Comparison of ENCODE assay signal across 1 cellular context in the genomic region with DNA sequence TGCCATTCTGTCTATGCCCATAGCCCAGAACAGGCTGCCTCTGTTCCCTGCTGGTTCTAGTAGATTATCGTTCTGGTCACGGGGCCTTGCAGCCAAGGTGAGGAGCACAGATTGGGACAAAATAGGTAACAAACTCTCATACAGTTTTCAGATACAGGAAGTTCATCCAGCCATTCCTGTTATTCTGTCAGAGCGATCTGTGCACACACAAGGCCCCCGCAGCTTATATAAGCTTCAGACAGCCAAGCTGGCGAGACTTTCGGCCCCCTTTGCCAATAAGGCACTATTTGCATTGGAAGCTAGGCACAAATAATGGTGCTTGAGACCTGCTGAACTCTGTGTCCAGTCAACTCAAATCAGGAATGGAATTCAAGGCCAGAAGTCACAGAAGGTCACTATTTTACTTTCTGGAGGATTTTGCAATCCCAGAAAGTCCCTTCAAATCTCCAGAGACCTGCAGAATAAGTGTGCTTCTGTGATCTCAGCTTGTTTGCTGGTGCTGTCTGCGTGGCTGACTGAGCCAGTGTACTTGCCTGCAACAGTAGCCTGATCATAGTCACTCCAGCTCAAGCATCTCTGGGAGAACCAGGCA.
A peak's percentile ranks its signal among the peaks of the same experiment; 100 is the strongest.
TF ChIP-seq lines count a peak whose summit lies in the region.

No MANE protein-coding gene starts in this region.

TF ChIP-seq in HepG2, 621 proteins besides CTCF, POLR2A, EP300 and RAD21 (continued from another document and continues in another):
- TF ChIP-seq SAP130 (CRISPR knock-in tag; IDR thresholded peaks at IDR 0.05; ENCODE audit: low read depth) (peak; percentile 51), XRCC5 (optimal IDR thresholded peaks at IDR 0.05; ENCODE audit: low read length) (no peak), ZNF263 (CRISPR knock-in tag; IDR thresholded peaks at IDR 0.05) (no peak), ZNF780A (CRISPR knock-in tag; IDR thresholded peaks at IDR 0.05) (no peak), STAT5B (CRISPR knock-in tag; IDR thresholded peaks at IDR 0.05) (no peak), FIP1L1 (IDR thresholded peaks at IDR 0.05; ENCODE audit: borderline replicate concordance, insufficient read depth, low read depth, low read length) (no peak), ZNF143 (CRISPR knock-in tag; IDR thresholded peaks at IDR 0.05) (no peak), ZFP90 (CRISPR knock-in tag; IDR thresholded peaks at IDR 0.05; ENCODE audit: borderline replicate concordance) (no peak), ZNF230 (CRISPR knock-in tag; IDR thresholded peaks at IDR 0.05) (peak; percentile 46; the same call in 1 of the 2 replicates), MEIS1 (CRISPR knock-in tag; IDR thresholded peaks at IDR 0.05; ENCODE audit: borderline replicate concordance) (peak; percentile 44; the same call in 1 of the 2 replicates), ZNF619 (CRISPR knock-in tag; IDR thresholded peaks at IDR 0.05) (no peak), ZNF44 (CRISPR knock-in tag; IDR thresholded peaks at IDR 0.05) (no peak), ZNF790 (CRISPR knock-in tag; IDR thresholded peaks at IDR 0.05; ENCODE audit: borderline replicate concordance) (no peak), CEBPB (IDR thresholded peaks at IDR 0.05; ENCODE audit: borderline replicate concordance, low read depth, low read length) (peak; percentile 85), NCOA1 (CRISPR knock-in tag; IDR thresholded peaks at IDR 0.05) (peak; percentile 86), NR3C1 (CRISPR knock-in tag; IDR thresholded peaks at IDR 0.05) (no peak), CHD2 (IDR thresholded peaks at IDR 0.05; ENCODE audit: low read depth, low read length) (no peak), MATR3 (CRISPR knock-in tag; IDR thresholded peaks at IDR 0.05) (no peak), ZMYM3 (CRISPR knock-in tag; IDR thresholded peaks at IDR 0.05) (peak; percentile 52; the same call in 1 of the 2 replicates), ZNF773 (CRISPR knock-in tag; IDR thresholded peaks at IDR 0.05; ENCODE audit: borderline replicate concordance) (no peak), ZSCAN20 (CRISPR knock-in tag; IDR thresholded peaks at IDR 0.05; ENCODE audit: borderline replicate concordance) (no peak), KAT8 (CRISPR knock-in tag; IDR thresholded peaks at IDR 0.05) (no peak), HMG20B (CRISPR knock-in tag; conservative IDR thresholded peaks at IDR 0.05) (peak; percentile 67; the same call in 1 of the 2 replicates), SYNCRIP (IDR thresholded peaks at IDR 0.05; ENCODE audit: insufficient read depth, low read depth, low read length) (no peak), RFX5 (IDR thresholded peaks at IDR 0.05; ENCODE audit: low read depth, low read length) (no peak), ZNF766 (CRISPR knock-in tag; IDR thresholded peaks at IDR 0.05; ENCODE audit: borderline replicate concordance) (no peak), MBD4 (IDR thresholded peaks at IDR 0.05; ENCODE audit: borderline replicate concordance, low read length) (no peak), NR2F6 (IDR thresholded peaks at IDR 0.05) (peak; percentile 83), NR2F6 (CRISPR knock-in tag; IDR thresholded peaks at IDR 0.05) (peak; percentile 71; the same call in 1 of the 2 replicates), ZNF24 (IDR thresholded peaks at IDR 0.05) (no peak), ZNF558 (CRISPR knock-in tag; IDR thresholded peaks at IDR 0.05; ENCODE audit: borderline replicate concordance) (no peak), SMYD3 (CRISPR knock-in tag; IDR thresholded peaks at IDR 0.05) (no peak), ZNF253 (CRISPR knock-in tag; IDR thresholded peaks at IDR 0.05; ENCODE audit: borderline replicate concordance) (no peak), BCL6 (CRISPR knock-in tag; IDR thresholded peaks at IDR 0.05) (peak; percentile 94), PPARG (CRISPR knock-in tag; conservative IDR thresholded peaks at IDR 0.05) (peak; percentile 75; the same call in 1 of the 2 replicates)
- TF ChIP-seq, protein P1, sequence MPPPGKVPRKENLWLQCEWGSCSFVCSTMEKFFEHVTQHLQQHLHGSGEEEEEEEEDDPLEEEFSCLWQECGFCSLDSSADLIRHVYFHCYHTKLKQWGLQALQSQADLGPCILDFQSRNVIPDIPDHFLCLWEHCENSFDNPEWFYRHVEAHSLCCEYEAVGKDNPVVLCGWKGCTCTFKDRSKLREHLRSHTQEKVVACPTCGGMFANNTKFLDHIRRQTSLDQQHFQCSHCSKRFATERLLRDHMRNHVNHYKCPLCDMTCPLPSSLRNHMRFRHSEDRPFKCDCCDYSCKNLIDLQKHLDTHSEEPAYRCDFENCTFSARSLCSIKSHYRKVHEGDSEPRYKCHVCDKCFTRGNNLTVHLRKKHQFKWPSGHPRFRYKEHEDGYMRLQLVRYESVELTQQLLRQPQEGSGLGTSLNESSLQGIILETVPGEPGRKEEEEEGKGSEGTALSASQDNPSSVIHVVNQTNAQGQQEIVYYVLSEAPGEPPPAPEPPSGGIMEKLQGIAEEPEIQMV (CRISPR knock-in tag; IDR thresholded peaks at IDR 0.05; ENCODE audit: low read depth): no peak
- TF ChIP-seq, protein P2, sequence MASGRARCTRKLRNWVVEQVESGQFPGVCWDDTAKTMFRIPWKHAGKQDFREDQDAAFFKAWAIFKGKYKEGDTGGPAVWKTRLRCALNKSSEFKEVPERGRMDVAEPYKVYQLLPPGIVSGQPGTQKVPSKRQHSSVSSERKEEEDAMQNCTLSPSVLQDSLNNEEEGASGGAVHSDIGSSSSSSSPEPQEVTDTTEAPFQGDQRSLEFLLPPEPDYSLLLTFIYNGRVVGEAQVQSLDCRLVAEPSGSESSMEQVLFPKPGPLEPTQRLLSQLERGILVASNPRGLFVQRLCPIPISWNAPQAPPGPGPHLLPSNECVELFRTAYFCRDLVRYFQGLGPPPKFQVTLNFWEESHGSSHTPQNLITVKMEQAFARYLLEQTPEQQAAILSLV (CRISPR knock-in tag; IDR thresholded peaks at IDR 0.05; ENCODE audit: borderline replicate concordance): no peak
- TF ChIP-seq, protein P3, sequence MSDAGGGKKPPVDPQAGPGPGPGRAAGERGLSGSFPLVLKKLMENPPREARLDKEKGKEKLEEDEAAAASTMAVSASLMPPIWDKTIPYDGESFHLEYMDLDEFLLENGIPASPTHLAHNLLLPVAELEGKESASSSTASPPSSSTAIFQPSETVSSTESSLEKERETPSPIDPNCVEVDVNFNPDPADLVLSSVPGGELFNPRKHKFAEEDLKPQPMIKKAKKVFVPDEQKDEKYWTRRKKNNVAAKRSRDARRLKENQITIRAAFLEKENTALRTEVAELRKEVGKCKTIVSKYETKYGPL (CRISPR knock-in tag; IDR thresholded peaks at IDR 0.05): peak; percentile 80; the same call in 1 of the 2 replicates
- TF ChIP-seq, protein P4, sequence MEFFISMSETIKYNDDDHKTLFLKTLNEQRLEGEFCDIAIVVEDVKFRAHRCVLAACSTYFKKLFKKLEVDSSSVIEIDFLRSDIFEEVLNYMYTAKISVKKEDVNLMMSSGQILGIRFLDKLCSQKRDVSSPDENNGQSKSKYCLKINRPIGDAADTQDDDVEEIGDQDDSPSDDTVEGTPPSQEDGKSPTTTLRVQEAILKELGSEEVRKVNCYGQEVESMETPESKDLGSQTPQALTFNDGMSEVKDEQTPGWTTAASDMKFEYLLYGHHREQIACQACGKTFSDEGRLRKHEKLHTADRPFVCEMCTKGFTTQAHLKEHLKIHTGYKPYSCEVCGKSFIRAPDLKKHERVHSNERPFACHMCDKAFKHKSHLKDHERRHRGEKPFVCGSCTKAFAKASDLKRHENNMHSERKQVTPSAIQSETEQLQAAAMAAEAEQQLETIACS (CRISPR knock-in tag; IDR thresholded peaks at IDR 0.05): no peak
- TF ChIP-seq, protein P5, sequence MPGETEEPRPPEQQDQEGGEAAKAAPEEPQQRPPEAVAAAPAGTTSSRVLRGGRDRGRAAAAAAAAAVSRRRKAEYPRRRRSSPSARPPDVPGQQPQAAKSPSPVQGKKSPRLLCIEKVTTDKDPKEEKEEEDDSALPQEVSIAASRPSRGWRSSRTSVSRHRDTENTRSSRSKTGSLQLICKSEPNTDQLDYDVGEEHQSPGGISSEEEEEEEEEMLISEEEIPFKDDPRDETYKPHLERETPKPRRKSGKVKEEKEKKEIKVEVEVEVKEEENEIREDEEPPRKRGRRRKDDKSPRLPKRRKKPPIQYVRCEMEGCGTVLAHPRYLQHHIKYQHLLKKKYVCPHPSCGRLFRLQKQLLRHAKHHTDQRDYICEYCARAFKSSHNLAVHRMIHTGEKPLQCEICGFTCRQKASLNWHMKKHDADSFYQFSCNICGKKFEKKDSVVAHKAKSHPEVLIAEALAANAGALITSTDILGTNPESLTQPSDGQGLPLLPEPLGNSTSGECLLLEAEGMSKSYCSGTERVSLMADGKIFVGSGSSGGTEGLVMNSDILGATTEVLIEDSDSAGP (CRISPR knock-in tag; IDR thresholded peaks at IDR 0.05; ENCODE audit: borderline replicate concordance): no peak
- TF ChIP-seq, protein P6, sequence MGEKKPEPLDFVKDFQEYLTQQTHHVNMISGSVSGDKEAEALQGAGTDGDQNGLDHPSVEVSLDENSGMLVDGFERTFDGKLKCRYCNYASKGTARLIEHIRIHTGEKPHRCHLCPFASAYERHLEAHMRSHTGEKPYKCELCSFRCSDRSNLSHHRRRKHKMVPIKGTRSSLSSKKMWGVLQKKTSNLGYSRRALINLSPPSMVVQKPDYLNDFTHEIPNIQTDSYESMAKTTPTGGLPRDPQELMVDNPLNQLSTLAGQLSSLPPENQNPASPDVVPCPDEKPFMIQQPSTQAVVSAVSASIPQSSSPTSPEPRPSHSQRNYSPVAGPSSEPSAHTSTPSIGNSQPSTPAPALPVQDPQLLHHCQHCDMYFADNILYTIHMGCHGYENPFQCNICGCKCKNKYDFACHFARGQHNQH (CRISPR knock-in tag; IDR thresholded peaks at IDR 0.05): peak; percentile 60; the same call in 1 of the 2 replicates
- TF ChIP-seq, protein P7, sequence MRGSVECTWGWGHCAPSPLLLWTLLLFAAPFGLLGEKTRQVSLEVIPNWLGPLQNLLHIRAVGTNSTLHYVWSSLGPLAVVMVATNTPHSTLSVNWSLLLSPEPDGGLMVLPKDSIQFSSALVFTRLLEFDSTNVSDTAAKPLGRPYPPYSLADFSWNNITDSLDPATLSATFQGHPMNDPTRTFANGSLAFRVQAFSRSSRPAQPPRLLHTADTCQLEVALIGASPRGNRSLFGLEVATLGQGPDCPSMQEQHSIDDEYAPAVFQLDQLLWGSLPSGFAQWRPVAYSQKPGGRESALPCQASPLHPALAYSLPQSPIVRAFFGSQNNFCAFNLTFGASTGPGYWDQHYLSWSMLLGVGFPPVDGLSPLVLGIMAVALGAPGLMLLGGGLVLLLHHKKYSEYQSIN (CRISPR knock-in tag; IDR thresholded peaks at IDR 0.05; ENCODE audit: borderline replicate concordance): no peak
- TF ChIP-seq, protein P8, sequence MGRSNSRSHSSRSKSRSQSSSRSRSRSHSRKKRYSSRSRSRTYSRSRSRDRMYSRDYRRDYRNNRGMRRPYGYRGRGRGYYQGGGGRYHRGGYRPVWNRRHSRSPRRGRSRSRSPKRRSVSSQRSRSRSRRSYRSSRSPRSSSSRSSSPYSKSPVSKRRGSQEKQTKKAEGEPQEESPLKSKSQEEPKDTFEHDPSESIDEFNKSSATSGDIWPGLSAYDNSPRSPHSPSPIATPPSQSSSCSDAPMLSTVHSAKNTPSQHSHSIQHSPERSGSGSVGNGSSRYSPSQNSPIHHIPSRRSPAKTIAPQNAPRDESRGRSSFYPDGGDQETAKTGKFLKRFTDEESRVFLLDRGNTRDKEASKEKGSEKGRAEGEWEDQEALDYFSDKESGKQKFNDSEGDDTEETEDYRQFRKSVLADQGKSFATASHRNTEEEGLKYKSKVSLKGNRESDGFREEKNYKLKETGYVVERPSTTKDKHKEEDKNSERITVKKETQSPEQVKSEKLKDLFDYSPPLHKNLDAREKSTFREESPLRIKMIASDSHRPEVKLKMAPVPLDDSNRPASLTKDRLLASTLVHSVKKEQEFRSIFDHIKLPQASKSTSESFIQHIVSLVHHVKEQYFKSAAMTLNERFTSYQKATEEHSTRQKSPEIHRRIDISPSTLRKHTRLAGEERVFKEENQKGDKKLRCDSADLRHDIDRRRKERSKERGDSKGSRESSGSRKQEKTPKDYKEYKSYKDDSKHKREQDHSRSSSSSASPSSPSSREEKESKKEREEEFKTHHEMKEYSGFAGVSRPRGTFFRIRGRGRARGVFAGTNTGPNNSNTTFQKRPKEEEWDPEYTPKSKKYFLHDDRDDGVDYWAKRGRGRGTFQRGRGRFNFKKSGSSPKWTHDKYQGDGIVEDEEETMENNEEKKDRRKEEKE (IDR thresholded peaks at IDR 0.05): no peak
- TF ChIP-seq, protein P9, sequence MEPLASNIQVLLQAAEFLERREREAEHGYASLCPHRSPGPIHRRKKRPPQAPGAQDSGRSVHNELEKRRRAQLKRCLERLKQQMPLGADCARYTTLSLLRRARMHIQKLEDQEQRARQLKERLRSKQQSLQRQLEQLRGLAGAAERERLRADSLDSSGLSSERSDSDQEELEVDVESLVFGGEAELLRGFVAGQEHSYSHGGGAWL (CRISPR knock-in tag; IDR thresholded peaks at IDR 0.05): no peak
- TF ChIP-seq, protein P10, sequence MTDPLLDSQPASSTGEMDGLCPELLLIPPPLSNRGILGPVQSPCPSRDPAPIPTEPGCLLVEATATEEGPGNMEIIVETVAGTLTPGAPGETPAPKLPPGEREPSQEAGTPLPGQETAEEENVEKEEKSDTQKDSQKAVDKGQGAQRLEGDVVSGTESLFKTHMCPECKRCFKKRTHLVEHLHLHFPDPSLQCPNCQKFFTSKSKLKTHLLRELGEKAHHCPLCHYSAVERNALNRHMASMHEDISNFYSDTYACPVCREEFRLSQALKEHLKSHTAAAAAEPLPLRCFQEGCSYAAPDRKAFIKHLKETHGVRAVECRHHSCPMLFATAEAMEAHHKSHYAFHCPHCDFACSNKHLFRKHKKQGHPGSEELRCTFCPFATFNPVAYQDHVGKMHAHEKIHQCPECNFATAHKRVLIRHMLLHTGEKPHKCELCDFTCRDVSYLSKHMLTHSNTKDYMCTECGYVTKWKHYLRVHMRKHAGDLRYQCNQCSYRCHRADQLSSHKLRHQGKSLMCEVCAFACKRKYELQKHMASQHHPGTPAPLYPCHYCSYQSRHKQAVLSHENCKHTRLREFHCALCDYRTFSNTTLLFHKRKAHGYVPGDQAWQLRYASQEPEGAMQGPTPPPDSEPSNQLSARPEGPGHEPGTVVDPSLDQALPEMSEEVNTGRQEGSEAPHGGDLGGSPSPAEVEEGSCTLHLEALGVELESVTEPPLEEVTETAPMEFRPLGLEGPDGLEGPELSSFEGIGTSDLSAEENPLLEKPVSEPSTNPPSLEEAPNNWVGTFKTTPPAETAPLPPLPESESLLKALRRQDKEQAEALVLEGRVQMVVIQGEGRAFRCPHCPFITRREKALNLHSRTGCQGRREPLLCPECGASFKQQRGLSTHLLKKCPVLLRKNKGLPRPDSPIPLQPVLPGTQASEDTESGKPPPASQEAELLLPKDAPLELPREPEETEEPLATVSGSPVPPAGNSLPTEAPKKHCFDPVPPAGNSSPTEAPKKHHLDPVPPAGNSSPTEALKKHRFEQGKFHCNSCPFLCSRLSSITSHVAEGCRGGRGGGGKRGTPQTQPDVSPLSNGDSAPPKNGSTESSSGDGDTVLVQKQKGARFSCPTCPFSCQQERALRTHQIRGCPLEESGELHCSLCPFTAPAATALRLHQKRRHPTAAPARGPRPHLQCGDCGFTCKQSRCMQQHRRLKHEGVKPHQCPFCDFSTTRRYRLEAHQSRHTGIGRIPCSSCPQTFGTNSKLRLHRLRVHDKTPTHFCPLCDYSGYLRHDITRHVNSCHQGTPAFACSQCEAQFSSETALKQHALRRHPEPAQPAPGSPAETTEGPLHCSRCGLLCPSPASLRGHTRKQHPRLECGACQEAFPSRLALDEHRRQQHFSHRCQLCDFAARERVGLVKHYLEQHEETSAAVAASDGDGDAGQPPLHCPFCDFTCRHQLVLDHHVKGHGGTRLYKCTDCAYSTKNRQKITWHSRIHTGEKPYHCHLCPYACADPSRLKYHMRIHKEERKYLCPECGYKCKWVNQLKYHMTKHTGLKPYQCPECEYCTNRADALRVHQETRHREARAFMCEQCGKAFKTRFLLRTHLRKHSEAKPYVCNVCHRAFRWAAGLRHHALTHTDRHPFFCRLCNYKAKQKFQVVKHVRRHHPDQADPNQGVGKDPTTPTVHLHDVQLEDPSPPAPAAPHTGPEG (CRISPR knock-in tag; IDR thresholded peaks at IDR 0.05): no peak
